In the genomic region with DNA sequence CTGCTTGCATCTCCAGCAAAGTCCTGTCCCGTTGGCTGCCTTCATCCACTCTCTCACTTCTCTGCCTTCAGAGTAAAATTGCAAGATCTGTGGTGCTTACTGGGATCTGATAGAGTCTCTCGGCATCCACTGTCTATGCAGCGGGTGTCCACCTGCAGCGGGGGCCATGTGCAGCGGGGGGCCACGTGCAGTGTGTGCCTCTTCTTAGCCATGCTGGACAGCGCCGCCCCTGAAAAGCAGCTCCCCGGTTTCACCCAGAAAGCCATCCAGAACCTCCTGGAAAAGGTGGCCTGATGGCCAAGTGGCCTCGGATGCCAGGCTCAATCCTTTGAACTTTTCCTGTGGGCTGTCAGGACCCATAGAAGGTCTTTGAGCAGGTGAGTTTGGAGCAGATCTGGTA, we compare ENCODE assay signal across 20 cellular contexts.
"Had no signal": no experiment of that assay in that cellular context is flagged by ENCODE, and none has a peak within 500 bp of the region (broad histone marks: within the 10 kb centered on the region; RNA-seq: fewer than 3 reads in every experiment).

No MANE protein-coding gene starts in this region.

- H3K4me3 ChIP-seq: heart left ventricle, left ventricle myocardium inferior, lung, uterus had no signal

- DNase-seq: activated CD4-positive, alpha-beta T cell treated with anti-CD3 and anti-CD28 coated beads for 1 hour; activated CD4-positive, alpha-beta T cell treated with anti-CD3 and anti-CD28 coated beads, Interleukin-2, amount 50 U/mL, for 1 hour; activated CD8-positive, alpha-beta memory T cell treated with anti-CD3 and anti-CD28 coated beads, Interleukin-2, amount 10 ng/mL, durations not matched to agents 7 days and 5 days; activated CD8-positive, alpha-beta T cell treated with anti-CD3 and anti-CD28 coated beads, Interleukin-2, amount 10 ng/mL, durations not matched to agents 7 days and 5 days; activated naive CD8-positive, alpha-beta T cell treated with anti-CD3 and anti-CD28 coated beads, Interleukin-2, amount 50 U/mL, for 24 hours; cortex of kidney; heart left ventricle; left ventricle myocardium inferior; stimulated activated CD4-positive, alpha-beta T cell treated with anti-CD3 and anti-CD28 coated beads, Interleukin-4, amount 100 ng/mL, for 24 hours; stimulated activated naive CD8-positive, alpha-beta T cell treated with anti-CD3 and anti-CD28 coated beads, Interleukin-15, amount 100 ng/mL, for 72 hours had no signal

- H3K27ac Mint-ChIP-seq: activated CD8-positive, alpha-beta memory T cell treated with anti-CD3 and anti-CD28 coated beads, Interleukin-2, amount 10 ng/mL, durations not matched to agents 7 days and 5 days; activated CD8-positive, alpha-beta T cell treated with anti-CD3 and anti-CD28 coated beads, Interleukin-2, amount 10 ng/mL, durations not matched to agents 7 days and 5 days; activated naive CD4-positive, alpha-beta T cell treated with anti-CD3 and anti-CD28 coated beads, Interleukin-2, amount 50 U/mL, for 24 hours; activated naive CD8-positive, alpha-beta T cell treated with anti-CD3 and anti-CD28 coated beads, Interleukin-2, amount 50 U/mL, for 24 hours; activated T-helper 2 cell treated with anti-CD3 and anti-CD28 coated beads, Interferon-gamma antibody, Interleukin-2, Interleukin-4, amounts not matched to agents 10 μg/mL and 5 μg/mL and 100 μg/mL, durations not matched to agents 14 hours and 24 hours and 36 hours; nephron progenitor cell; stimulated activated effector memory CD8-positive, alpha-beta T cell treated with anti-CD3 and anti-CD28 coated beads, Interleukin-12 subunit alpha, Interleukin-12 subunit beta, amount 100 ng/mL, for 72 hours; stimulated activated naive CD8-positive, alpha-beta T cell treated with anti-CD3 and anti-CD28 coated beads, Interleukin-15, amount 100 ng/mL, for 72 hours; T-helper 1 cell treated with Interleukin-12 subunit alpha and Interleukin-12 subunit beta and Interleukin-4 antibody, amounts not matched to agents 30 μg/mL and 1 μg/mL, for 36 hours; type B pancreatic cell had no signal

- ATAC-seq: activated CD8-positive, alpha-beta memory T cell treated with anti-CD3 and anti-CD28 coated beads, Interleukin-2, amount 10 ng/mL, durations not matched to agents 7 days and 5 days; activated CD8-positive, alpha-beta T cell treated with anti-CD3 and anti-CD28 coated beads, Interleukin-2, amount 10 ng/mL, durations not matched to agents 7 days and 5 days; activated naive CD8-positive, alpha-beta T cell treated with anti-CD3 and anti-CD28 coated beads, Interleukin-2, amount 50 U/mL, for 24 hours; stimulated activated effector memory CD8-positive, alpha-beta T cell treated with anti-CD3 and anti-CD28 coated beads, Interleukin-12 subunit alpha, Interleukin-12 subunit beta, amount 100 ng/mL, for 72 hours; stimulated activated naive CD8-positive, alpha-beta T cell treated with anti-CD3 and anti-CD28 coated beads, Interleukin-15, amount 100 ng/mL, for 72 hours had no signal

- H3K9me3 Mint-ChIP-seq: activated naive CD4-positive, alpha-beta T cell treated with anti-CD3 and anti-CD28 coated beads, Interleukin-2, amount 50 U/mL, for 24 hours; activated naive CD8-positive, alpha-beta T cell treated with anti-CD3 and anti-CD28 coated beads, Interleukin-2, amount 50 U/mL, for 24 hours; activated T-helper 2 cell treated with anti-CD3 and anti-CD28 coated beads, Interferon-gamma antibody, Interleukin-2, Interleukin-4, amounts not matched to agents 10 μg/mL and 5 μg/mL and 100 μg/mL, durations not matched to agents 14 hours and 24 hours and 36 hours; nephron progenitor cell; stimulated activated effector memory CD8-positive, alpha-beta T cell treated with anti-CD3 and anti-CD28 coated beads, Interleukin-12 subunit alpha, Interleukin-12 subunit beta, amount 100 ng/mL, for 72 hours; stimulated activated naive CD8-positive, alpha-beta T cell treated with anti-CD3 and anti-CD28 coated beads, Interleukin-15, amount 100 ng/mL, for 72 hours; T-helper 1 cell treated with Interleukin-12 subunit alpha and Interleukin-12 subunit beta and Interleukin-4 antibody, amounts not matched to agents 30 μg/mL and 1 μg/mL, for 36 hours; type B pancreatic cell had no signal

- H3K27me3 ChIP-seq: heart left ventricle, neutrophil, sigmoid colon, uterus had no signal

- H3K4me1 Mint-ChIP-seq: activated CD8-positive, alpha-beta memory T cell treated with anti-CD3 and anti-CD28 coated beads, Interleukin-2, amount 10 ng/mL, durations not matched to agents 7 days and 5 days; activated naive CD4-positive, alpha-beta T cell treated with anti-CD3 and anti-CD28 coated beads, Interleukin-2, amount 50 U/mL, for 24 hours; activated naive CD8-positive, alpha-beta T cell treated with anti-CD3 and anti-CD28 coated beads, Interleukin-2, amount 50 U/mL, for 24 hours; nephron progenitor cell; stimulated activated effector memory CD8-positive, alpha-beta T cell treated with anti-CD3 and anti-CD28 coated beads, Interleukin-12 subunit alpha, Interleukin-12 subunit beta, amount 100 ng/mL, for 72 hours; stimulated activated naive CD8-positive, alpha-beta T cell treated with anti-CD3 and anti-CD28 coated beads, Interleukin-15, amount 100 ng/mL, for 72 hours had no signal

- H3K27ac ChIP-seq: left ventricle myocardium inferior, neutrophil, uterus had no signal

- H3K36me3 ChIP-seq: uterus had no signal

- H3K36me3 Mint-ChIP-seq: activated naive CD4-positive, alpha-beta T cell treated with anti-CD3 and anti-CD28 coated beads, Interleukin-2, amount 50 U/mL, for 24 hours; type B pancreatic cell had no signal

- H3K4me3 Mint-ChIP-seq: activated CD8-positive, alpha-beta memory T cell treated with anti-CD3 and anti-CD28 coated beads, Interleukin-2, amount 10 ng/mL, durations not matched to agents 7 days and 5 days; activated CD8-positive, alpha-beta T cell treated with anti-CD3 and anti-CD28 coated beads, Interleukin-2, amount 10 ng/mL, durations not matched to agents 7 days and 5 days; activated naive CD4-positive, alpha-beta T cell treated with anti-CD3 and anti-CD28 coated beads, Interleukin-2, amount 50 U/mL, for 24 hours; activated naive CD8-positive, alpha-beta T cell treated with anti-CD3 and anti-CD28 coated beads, Interleukin-2, amount 50 U/mL, for 24 hours; stimulated activated effector memory CD8-positive, alpha-beta T cell treated with anti-CD3 and anti-CD28 coated beads, Interleukin-12 subunit alpha, Interleukin-12 subunit beta, amount 100 ng/mL, for 72 hours; stimulated activated naive CD8-positive, alpha-beta T cell treated with anti-CD3 and anti-CD28 coated beads, Interleukin-15, amount 100 ng/mL, for 72 hours; T-helper 1 cell treated with Interleukin-12 subunit alpha and Interleukin-12 subunit beta and Interleukin-4 antibody, amounts not matched to agents 30 μg/mL and 1 μg/mL, for 36 hours; type B pancreatic cell had no signal

- H3K4me1 ChIP-seq: heart left ventricle, left ventricle myocardium inferior, uterus had no signal

- H3K9me3 ChIP-seq: heart left ventricle, left ventricle myocardium inferior, neutrophil, sigmoid colon, uterus had no signal

- H3K27me3 Mint-ChIP-seq: activated CD8-positive, alpha-beta memory T cell treated with anti-CD3 and anti-CD28 coated beads, Interleukin-2, amount 10 ng/mL, durations not matched to agents 7 days and 5 days; activated naive CD4-positive, alpha-beta T cell treated with anti-CD3 and anti-CD28 coated beads, Interleukin-2, amount 50 U/mL, for 24 hours; activated naive CD8-positive, alpha-beta T cell treated with anti-CD3 and anti-CD28 coated beads, Interleukin-2, amount 50 U/mL, for 24 hours; stimulated activated naive CD8-positive, alpha-beta T cell treated with anti-CD3 and anti-CD28 coated beads, Interleukin-15, amount 100 ng/mL, for 72 hours; type B pancreatic cell had no signal
